Comparison of ENCODE assay signal across 17 cellular contexts in the genomic region with DNA sequence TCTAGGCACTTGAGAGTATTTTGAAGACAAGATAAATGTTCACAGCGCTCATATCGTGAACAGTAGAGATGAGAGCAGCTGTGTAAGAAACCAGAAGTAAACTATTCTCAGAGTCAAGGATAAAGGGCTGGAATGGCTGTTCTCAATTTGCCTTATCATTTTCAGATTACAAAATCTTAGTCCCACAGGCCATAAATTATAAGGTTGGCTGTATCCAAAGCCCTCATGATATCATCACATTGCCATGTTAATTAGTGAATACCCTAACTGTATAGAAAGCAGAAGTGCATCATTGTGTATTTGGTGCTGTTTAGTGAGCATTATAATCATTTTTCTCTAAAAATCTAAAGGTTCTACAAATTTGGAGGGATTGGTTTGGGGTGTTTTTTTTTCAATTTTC.
"Had no signal": no experiment of that assay in that cellular context is flagged by ENCODE, and none has a peak within 500 bp of the region (broad histone marks: within the 10 kb centered on the region; RNA-seq: fewer than 3 reads in every experiment).

No MANE protein-coding gene starts in this region.

- H3K4me3 Mint-ChIP-seq: endodermal cell had no signal

- H3K4me3 ChIP-seq: ascending aorta, breast epithelium, gastroesophageal sphincter, left ventricle myocardium inferior, stomach, testis, uterus had no signal

- H3K27ac ChIP-seq: ascending aorta, gastroesophageal sphincter, left ventricle myocardium inferior, parathyroid adenoma, stomach, testis had no signal

- H2AFZ ChIP-seq: parathyroid adenoma had no signal

- H3K27ac Mint-ChIP-seq: endodermal cell had no signal

- H3K9me3 Mint-ChIP-seq: endodermal cell had no signal

- H3K79me2 ChIP-seq: parathyroid adenoma had no signal

- H3K27me3 ChIP-seq: ascending aorta, breast epithelium, gastroesophageal sphincter, stomach, testis, uterus had no signal

- H3K9me3 ChIP-seq: ascending aorta, breast epithelium, gastroesophageal sphincter, left ventricle myocardium inferior, stomach, testis, uterus had no signal

- H3K4me1 ChIP-seq: ascending aorta, breast epithelium, gastroesophageal sphincter, left ventricle myocardium inferior, parathyroid adenoma, stomach, testis, uterus had no signal

- H3K9ac ChIP-seq: parathyroid adenoma had no signal

- DNase-seq: activated CD4-positive, alpha-beta T cell treated with anti-CD3 and anti-CD28 coated beads, Interleukin-2, amount 50 U/mL, for 4 hours; activated CD4-positive, CD25-positive, alpha-beta regulatory T cell treated with anti-CD3 and anti-CD28 coated beads, Interleukin-2, amount 50 U/mL, for 72 hours; activated naive CD4-positive, alpha-beta T cell; activated T-cell treated with anti-CD3 and anti-CD28 coated beads for 4 hours; endodermal cell; islet precursor cell; left ventricle myocardium inferior; stimulated activated CD4-positive, alpha-beta T cell treated with anti-CD3 and anti-CD28 coated beads, Interleukin-12 subunit alpha, Interleukin-12 subunit beta, amount 100 ng/mL, for 4 hours; stimulated activated CD4-positive, alpha-beta T cell treated with anti-CD3 and anti-CD28 coated beads, Interleukin-2, amount 100 ng/mL, for 24 hours; stomach; T1000; testis; uterus had no signal

- H3K36me3 ChIP-seq: ascending aorta, breast epithelium, gastroesophageal sphincter, left ventricle myocardium inferior, stomach, uterus had no signal
